12 cellular contexts compared by ENCODE assay signal in genomic region chr3:188734395-188734794, GRCh38.
DNase-seq lines count a peak whose midpoint lies in the region; ATAC-seq and TF ChIP-seq lines count a peak whose summit lies in the region.
"Had no signal": no experiment of that assay in that cellular context is flagged by ENCODE, and none has a peak within 500 bp of the region (broad histone marks: within the 10 kb centered on the region; RNA-seq: fewer than 3 reads in every experiment).

No MANE protein-coding gene starts in this region.

- H3K4me1 ChIP-seq in BE2C: no peaks in the 10 kb centered on the region

- TF ChIP-seq RAD21 in Ishikawa (IDR thresholded peaks at IDR 0.05; ENCODE audit: low read depth): no peak

- DNase-seq in BE2C (peak; percentile 5), NCI-H524 (lab: John Stamatoyannopoulos, UW) (peak; percentile 99 to 100), glutamatergic neuron (no peak), occipital lobe (lab: John Stamatoyannopoulos, UW) (no peak)
- no peak for DNase-seq in central memory CD4-positive, alpha-beta T cell
- DNase-seq: activated CD4-positive, alpha-beta T cell treated with anti-CD3 and anti-CD28 coated beads, Interleukin-2, amount 50 U/mL, for 4 hours; stimulated activated CD4-positive, alpha-beta T cell treated with anti-CD3 and anti-CD28 coated beads, Interleukin-2, amount 100 ng/mL, for 48 hours; stimulated activated naive CD4-positive, alpha-beta T cell treated with Interleukin-2 at 50 U/mL for 16 hours had no signal

- H3K9me3 Mint-ChIP-seq in glutamatergic neuron (ENCODE audit: unreplicated experiment): no peaks in the 10 kb centered on the region

- no peak overlapping the region for H3K4me3 Mint-ChIP-seq in glutamatergic neuron (ENCODE audit: unreplicated experiment)

- no peaks in the 10 kb centered on the region for H3K36me3 ChIP-seq in BE2C
- H3K36me3 ChIP-seq: pancreas had no signal

- H3K4me1 Mint-ChIP-seq in glutamatergic neuron (ENCODE audit: low read depth, unreplicated experiment): peaks cover 5% of the 10 kb centered on the region

- TF ChIP-seq EP300 in Ishikawa (IDR thresholded peaks at IDR 0.05; ENCODE audit: borderline replicate concordance): no peak

- no peaks in the 10 kb centered on the region for H3K27me3 Mint-ChIP-seq in glutamatergic neuron (ENCODE audit: unreplicated experiment)

- H3K4me3 ChIP-seq in BE2C (ENCODE audit: low read depth, low read length): no peak overlapping the region
- H3K4me3 ChIP-seq: pancreas had no signal

- peak overlapping the region; percentile 23 for H3K27ac Mint-ChIP-seq in glutamatergic neuron (ENCODE audit: unreplicated experiment)

- TF ChIP-seq CTCF in BE2C (IDR thresholded peaks at IDR 0.05; ENCODE audit: low read depth, low read length) (no peak), glutamatergic neuron (IDR thresholded peaks at IDR 0.05; ENCODE audit: partially characterized antibody, unreplicated experiment) (no peak)

- no peaks in the 10 kb centered on the region for H3K27me3 ChIP-seq in BE2C
- H3K27me3 ChIP-seq: pancreas had no signal

- H3K36me3 Mint-ChIP-seq in glutamatergic neuron (ENCODE audit: unreplicated experiment): no peaks in the 10 kb centered on the region

- H3K9me3 ChIP-seq in BE2C: no peaks in the 10 kb centered on the region
- H3K9me3 ChIP-seq: pancreas had no signal

- ATAC-seq in GM19324 (IDR thresholded peaks at IDR 0.05; ENCODE audit: low FRiP score, unreplicated experiment): no peak
- ATAC-seq in GM18909 (IDR thresholded peaks at IDR 0.05; ENCODE audit: poor library complexity, unreplicated experiment): no peak

TF ChIP-seq in Ishikawa, 13 proteins besides CTCF, POLR2A, EP300 and RAD21:
- no peak for TF ChIP-seq FOXM1 (IDR thresholded peaks at IDR 0.05; ENCODE audit: borderline replicate concordance, low read depth)
- no peak for TF ChIP-seq TCF12 (IDR thresholded peaks at IDR 0.05; ENCODE audit: low read depth)
- TF ChIP-seq CREB1 (IDR thresholded peaks at IDR 0.05; ENCODE audit: low read depth): no peak
- TF ChIP-seq NFIC (IDR thresholded peaks at IDR 0.05): peak; percentile 78
- TF ChIP-seq ZBTB7A (IDR thresholded peaks at IDR 0.05; ENCODE audit: low read depth): no peak
- TF ChIP-seq TEAD4 (IDR thresholded peaks at IDR 0.05): no peak
- no peak for TF ChIP-seq EGR1 (IDR thresholded peaks at IDR 0.05)
- TF ChIP-seq TAF1 (IDR thresholded peaks at IDR 0.05; ENCODE audit: low read depth): no peak

Comparison
In these comparisons a context has a peak if more than half of its experiments do, and no peak if none do; other contexts are left out.
1. DNase-seq: peak in BE2C (single experiment) and NCI-H524 (2 of 2); none in glutamatergic neuron (single experiment), central memory CD4-positive, alpha-beta T cell (single experiment) and occipital lobe (single experiment).